8 cellular contexts compared by ENCODE assay signal in the genomic region with DNA sequence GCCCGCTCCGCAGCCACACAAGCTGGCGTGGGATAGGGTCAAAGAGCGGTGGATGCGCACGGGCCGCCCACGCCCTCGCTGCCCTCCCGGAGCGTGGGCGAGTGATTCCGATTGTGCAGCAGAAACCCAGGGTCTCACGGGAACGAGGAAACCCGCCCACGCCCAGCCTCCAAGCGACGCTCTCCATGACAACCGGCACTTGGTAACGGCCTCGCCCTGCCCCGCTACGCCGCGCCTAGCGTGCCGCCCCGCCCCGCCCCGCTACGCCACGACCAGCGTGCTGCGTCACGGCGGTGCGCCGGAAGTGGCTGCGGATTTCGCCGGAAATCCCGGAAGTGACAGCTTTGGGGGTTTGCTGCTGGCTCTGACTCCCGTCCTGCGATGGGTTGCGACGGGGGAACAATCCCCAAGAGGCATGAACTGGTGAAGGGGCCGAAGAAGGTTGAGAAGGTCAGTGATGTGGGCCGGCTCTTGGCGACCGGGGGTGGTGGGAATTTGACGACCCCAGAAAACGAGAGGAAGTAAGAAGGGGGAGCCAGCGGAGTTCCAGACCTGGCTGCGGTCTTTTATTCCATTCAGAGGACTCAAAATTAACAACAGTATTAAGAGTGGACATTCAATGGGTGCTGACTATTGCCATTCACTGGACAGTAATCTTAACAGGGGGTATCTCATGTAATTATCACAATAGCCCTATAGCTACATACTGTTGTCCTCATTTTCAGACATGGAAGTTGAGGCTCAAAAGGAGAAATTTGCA. TPM values are rescaled to one million over a fixed set of nuclear protein-coding genes. Genes with fewer than 3 reads are reported as not detected.
DNase-seq lines count a peak whose midpoint lies in the region; ATAC-seq and TF ChIP-seq lines count a peak whose summit lies in the region.

Gene RTF2 (plus strand): TSS at position 311 of the 760 bp plus-strand sequence. CDS start 71 bp downstream, at position 382.

- peak; percentile 98 for ATAC-seq in GM21528 (IDR thresholded peaks at IDR 0.05; ENCODE audit: low FRiP score, unreplicated experiment)

- H3K27me3 ChIP-seq in mononuclear cell (ENCODE audit: insufficient read depth, low read length): no peaks in the 10 kb centered on the region

- no peaks in the 10 kb centered on the region for H3K9me3 ChIP-seq in mononuclear cell (ENCODE audit: low read depth, low read length)

- no peak for TF ChIP-seq CTCF in epithelial cell of esophagus (IDR thresholded peaks at IDR 0.05; ENCODE audit: insufficient read depth, low read depth, low read length, missing control alignments)

- DNase-seq in DMS 273 treated with DMSO at 0.1 percent for 48 hours (lab: John Stamatoyannopoulos, UW): peak; percentile 80
- peak; percentile 87 for DNase-seq in HuH-7.5 (ENCODE audit: low spot score)
- DNase-seq in OCI-M1 (lab: John Stamatoyannopoulos, UW): peak; percentile 97
- DNase-seq in activated T-cell treated with anti-CD3 and anti-CD28 coated beads for 24 hours (ENCODE audit: low read depth): peak; percentile 95
- peak; percentile 93 for DNase-seq in epithelial cell of esophagus (ENCODE audit: low read depth)
- peak; percentile 96 to 97 for DNase-seq in stimulated activated CD8-positive, alpha-beta memory T cell treated with anti-CD3 and anti-CD28 coated beads, Interleukin-2, amount 100 ng/mL, for 48 hours (ENCODE audit: low read depth in 2 of 2)

- H3K4me3 ChIP-seq in epithelial cell of esophagus (ENCODE audit: low read length) (peak within 1 kb of the TSS; percentile 71), mononuclear cell (ENCODE audit: low read length) (peak within 1 kb of the TSS; percentile 98)

- peaks cover 50% of the 10 kb centered on the region for H3K4me1 ChIP-seq in mononuclear cell (ENCODE audit: insufficient read depth, low read length)

RNA-seq across cellular contexts. Expression of gene RTF2, which starts in this region (rescaled TPM):
- 49.7 TPM for total RNA-seq in mononuclear cell

Comparison
In these comparisons a context has a peak if more than half of its experiments do, and no peak if none do; other contexts are left out.
1. Peak in every context shown above with its lines: DNase-seq, ATAC-seq and H3K4me3 ChIP-seq.